8 cellular contexts compared by ENCODE assay signal in the genomic region with DNA sequence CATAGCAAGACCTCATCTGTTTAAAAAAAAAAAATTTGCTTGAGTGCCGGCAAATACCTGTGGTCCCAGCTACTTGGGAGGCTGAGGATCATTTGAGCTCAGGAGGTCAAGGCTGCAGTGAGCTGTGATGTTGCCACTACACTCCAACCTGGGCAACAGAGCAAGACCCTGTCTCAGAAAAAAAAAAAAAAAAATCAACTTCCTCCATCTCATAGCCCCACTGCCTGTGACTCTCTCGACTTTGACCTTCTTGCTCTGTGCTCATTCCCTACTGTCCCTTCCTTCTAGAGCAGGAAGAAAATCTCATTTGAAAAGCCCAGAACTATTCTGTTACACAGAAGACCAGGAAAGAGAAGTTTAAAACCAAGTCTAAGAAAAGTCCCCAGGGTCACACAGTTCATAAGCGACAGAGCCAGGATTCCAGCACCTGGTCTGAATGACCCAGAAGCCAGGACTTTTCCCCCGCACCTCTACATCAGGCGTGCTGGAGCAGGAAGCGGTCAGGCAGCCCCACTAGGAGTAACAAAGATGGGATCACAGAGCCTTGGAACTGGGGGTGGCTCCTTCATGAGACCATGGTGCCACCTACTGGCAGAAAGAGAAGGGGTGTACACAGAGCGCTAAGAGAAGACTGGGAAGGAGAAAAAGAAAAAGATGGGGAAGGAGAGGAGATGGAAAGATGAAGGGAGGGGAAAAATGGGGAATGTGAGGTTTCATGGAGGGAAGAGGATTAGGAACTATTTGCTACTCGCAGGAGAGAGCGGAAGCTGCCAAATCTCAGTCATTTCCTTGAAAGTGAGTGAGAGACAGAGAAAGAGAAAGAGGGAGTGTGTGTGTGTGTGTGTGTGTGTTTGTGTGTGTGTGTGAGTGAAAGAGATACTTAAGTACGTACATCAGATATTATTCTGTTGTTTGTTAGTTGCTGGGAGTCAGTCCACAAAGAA. TPM values are rescaled to one million over a fixed set of nuclear protein-coding genes. Genes with fewer than 3 reads are reported as not detected.
DNase-seq lines count a peak whose midpoint lies in the region; TF ChIP-seq lines count a peak whose summit lies in the region.

No MANE protein-coding gene starts in this region.

- H3K9ac ChIP-seq in fibroblast of lung (ENCODE audit: insufficient read depth, low read length): no peak overlapping the region

- H3K36me3 ChIP-seq in PC-9 (ENCODE audit: low read depth): peaks cover 6% of the 10 kb centered on the region
- H3K36me3 ChIP-seq in fibroblast of lung (ENCODE audit: control insufficient read depth, insufficient read depth, low read length): no peaks in the 10 kb centered on the region
- H3K36me3 ChIP-seq in testis (ENCODE audit: low read depth, missing control alignments): no peaks in the 10 kb centered on the region

- no peak overlapping the region for H3K4me3 Mint-ChIP-seq in neural crest cell

- H3K79me2 ChIP-seq in PC-9 (ENCODE audit: low read depth) (peaks cover 33% of the 10 kb centered on the region), fibroblast of lung (ENCODE audit: control insufficient read depth, insufficient read depth, low read length) (no peaks in the 10 kb centered on the region)

- H3K4me2 ChIP-seq in PC-9 (peak overlapping the region; percentile 97), fibroblast of lung (ENCODE audit: extremely low read depth, insufficient read depth, low read length) (no peak overlapping the region)

- no peak overlapping the region for H3K27ac Mint-ChIP-seq in neural crest cell (ENCODE audit: unreplicated experiment)

- H3K36me3 Mint-ChIP-seq in neural crest cell (ENCODE audit: low read depth): no peaks in the 10 kb centered on the region

- no peaks in the 10 kb centered on the region for H3K9me3 Mint-ChIP-seq in neural crest cell

- CTCF ChIA-PET in PC-9 (lab: Charles Lee): interaction anchor here (0.6 to 1.0 kb wide), 4 partner anchors 65 to 296 kb away, joined by 3 to 7 read pairs (median 4); no protein-coding TSS in a partner anchor

- 25 to 43% methylated on average over 10 of the region's 10 CpGs for WGBS in testis, 2 donors

- no peaks in the 10 kb centered on the region for H3K9me2 ChIP-seq in PC-9 (ENCODE audit: insufficient read depth)

- intact Hi-C loops in PC-9 (cut with micrococcal nuclease; ENCODE audit: unreplicated experiment) (loop anchor here (1.0 to 10.0 kb wide), 11 partner anchors 44 to 1165 kb away; a partner anchor contains a TSS), testis (cut with DNase I; ENCODE audit: low total_unique reads) (loop anchor here (2.0 kb wide), 1 partner anchor 143 kb away; no protein-coding TSS in a partner anchor)

- DNase-seq in SIG-M5 treated with dmso at 0.1 percent for 504 hours (lab: John Stamatoyannopoulos, UW; ENCODE audit: unreplicated experiment) (peak; percentile 73), SIG-M5 (lab: John Stamatoyannopoulos, UW) (no peak), LHCN-M2 (ENCODE audit: low read depth) (peak; percentile 89), PC-9 (peak; percentile 74 to 88), fibroblast of lung (ENCODE audit: low read depth in 2 of 2) (peak; percentile 77 to 88), neural crest cell (ENCODE audit: low read depth, low spot score) (peak; percentile 81), testis (peak; percentile 91)
- DNase-seq in activated T-cell treated with anti-CD3 and anti-CD28 coated beads, Interleukin-2, amount 50 U/mL, for 48 hours: peak; percentile 66 to 71

- no peaks in the 10 kb centered on the region for H3K27me3 ChIP-seq in PC-9 (ENCODE audit: insufficient read depth, low read depth)
- H3K27me3 ChIP-seq in fibroblast of lung (ENCODE audit: control insufficient read depth, insufficient read depth, low read length): no peaks in the 10 kb centered on the region
- no peaks in the 10 kb centered on the region for H3K27me3 ChIP-seq in testis

- H3K9me3 ChIP-seq in PC-9 (ENCODE audit: insufficient read depth, low read depth) (no peaks in the 10 kb centered on the region), fibroblast of lung (ENCODE audit: control insufficient read depth, insufficient read depth, low read depth, low read length) (no peaks in the 10 kb centered on the region), testis (no peaks in the 10 kb centered on the region)

- POLR2A ChIA-PET in PC-9 (lab: Charles Lee; ENCODE audit: unreplicated experiment): interaction anchor here (0.6 kb wide), 3 partner anchors 132 to 688 kb away, joined by 4 to 13 read pairs (median 5); no protein-coding TSS in a partner anchor

- H3F3A ChIP-seq in PC-9 (ENCODE audit: insufficient read depth, low read depth): peaks cover 51% of the 10 kb centered on the region

- BruUV-seq in PC-9 (replicated peaks; lab: Mats Ljungman, UMichigan): no TSS peak

- no peaks in the 10 kb centered on the region for H4K20me1 ChIP-seq in PC-9 (ENCODE audit: insufficient read depth)
- no peaks in the 10 kb centered on the region for H4K20me1 ChIP-seq in fibroblast of lung (ENCODE audit: control insufficient read depth, extremely low read depth, insufficient read depth, low read length)

- no peaks in the 10 kb centered on the region for H3K27me3 Mint-ChIP-seq in neural crest cell (ENCODE audit: low read depth)

- peak; percentile 95 for TF ChIP-seq CTCF in PC-9 (conservative IDR thresholded peaks at IDR 0.05)
- TF ChIP-seq CTCF in fibroblast of lung (conservative IDR thresholded peaks at IDR 0.05 in 1 of 2, IDR thresholded peaks at IDR 0.05 in 1 of 2; ENCODE audit: low read depth in 1 of 2, low read length in 2 of 2): peak; percentile 87 to 97
- peak; percentile 95 for TF ChIP-seq CTCF in neural crest cell (conservative IDR thresholded peaks at IDR 0.05)
- TF ChIP-seq CTCF in testis (IDR thresholded peaks at IDR 0.05): peak; percentile 75 to 86 (median 82)

- no peak for TF ChIP-seq POLR2A in testis (IDR thresholded peaks at IDR 0.05)

- peaks cover 65% of the 10 kb centered on the region for H3K4me1 ChIP-seq in PC-9 (replicated peaks; ENCODE audit: insufficient read depth)
- peaks cover 11% of the 10 kb centered on the region for H3K4me1 ChIP-seq in fibroblast of lung (ENCODE audit: control insufficient read depth, extremely low read depth, insufficient read depth, low read length)
- peaks cover 17% of the 10 kb centered on the region for H3K4me1 ChIP-seq in testis

- no peak overlapping the region; the same call in 1 of the 2 replicates for H2AFZ ChIP-seq in PC-9
- H2AFZ ChIP-seq in fibroblast of lung (ENCODE audit: low read length): peak overlapping the region; percentile 18

- H3K27ac ChIP-seq in PC-9 (peak overlapping the region; percentile 91), fibroblast of lung (ENCODE audit: insufficient read depth, low read length) (no peak overlapping the region), testis (no peak overlapping the region)

- H3K4me3 ChIP-seq in PC-9 (peak overlapping the region; percentile 83; the same call in 1 of the 2 replicates), fibroblast of lung (replicated peaks in 1 of 4; ENCODE audit: control extremely low read depth in 1 of 4, insufficient read depth in 1 of 4, low read depth in 3 of 4, low read length in 4 of 4) (no peak overlapping the region), testis (no peak overlapping the region)

- H3K4me1 Mint-ChIP-seq in neural crest cell: peaks cover 8% of the 10 kb centered on the region

RNA-seq across cellular contexts. Expression of a gene that starts 3.1 kb away (rescaled TPM):
- not detected in 2 replicates for total RNA-seq in LHCN-M2 (2014; rRNA removed)
- not detected for polyA plus RNA-seq in LHCN-M2 (2012)
- not detected in 2 replicates for total RNA-seq in PC-9 (2021)
- total RNA-seq in fibroblast of lung: not detected in 2 replicates
- not detected in 2 replicates for polyA plus RNA-seq in fibroblast of lung
- polyA plus RNA-seq in fibroblast of lung (2012): not detected in 2 replicates
- polyA minus RNA-seq in fibroblast of lung (ENCODE audit: low replicate concordance): not detected in 2 replicates
- not detected in 2 replicates for total RNA-seq in neural crest cell
- 10 to 100 TPM; 35.0 to 69.1 TPM for total RNA-seq in testis
- 123 TPM for polyA plus RNA-seq in testis (ENCODE audit: insufficient read depth, low read depth, low replicate concordance)

RNA-seq across cellular contexts. Expression of a gene that starts 4.5 kb away (rescaled TPM):
- 2.6 and 2.7 TPM in 2 replicates for total RNA-seq in LHCN-M2 (2014; rRNA removed)
- 4.3 TPM for polyA plus RNA-seq in LHCN-M2 (2012)
- total RNA-seq in PC-9 (2021): 134 and 139 TPM in 2 replicates
- 0.17 and 0.26 TPM in 2 replicates for total RNA-seq in fibroblast of lung
- polyA plus RNA-seq in fibroblast of lung: 0.91 and 0.94 TPM in 2 replicates
- polyA plus RNA-seq in fibroblast of lung (2012): 0.09 and 0.24 TPM in 2 replicates
- polyA minus RNA-seq in fibroblast of lung (ENCODE audit: low replicate concordance): not detected in 2 replicates
- total RNA-seq in neural crest cell: not detected in 2 replicates
- total RNA-seq in testis: 10 to 100 TPM; 14.6 to 34.7 TPM
- 55.0 TPM for polyA plus RNA-seq in testis (ENCODE audit: insufficient read depth, low read depth, low replicate concordance)

RNA-seq across cellular contexts. Expression of a gene that starts 18.8 kb away (rescaled TPM):
- total RNA-seq in LHCN-M2 (2014; rRNA removed): 136 and 149 TPM in 2 replicates
- polyA plus RNA-seq in LHCN-M2 (2012): 113 TPM
- 82.6 and 97.4 TPM in 2 replicates for total RNA-seq in PC-9 (2021)
- total RNA-seq in fibroblast of lung: 36.7 and 51.7 TPM in 2 replicates
- 42.2 and 47.6 TPM in 2 replicates for polyA plus RNA-seq in fibroblast of lung
- polyA plus RNA-seq in fibroblast of lung (2012): 48.7 and 60.2 TPM in 2 replicates
- 62.4 and 93.8 TPM in 2 replicates for polyA minus RNA-seq in fibroblast of lung (ENCODE audit: low replicate concordance)
- total RNA-seq in neural crest cell: 80.4 and 86.7 TPM in 2 replicates
- total RNA-seq in testis: 100 to 1,000 TPM; 112 to 133 TPM
- polyA plus RNA-seq in testis (ENCODE audit: insufficient read depth, low read depth, low replicate concordance): 84.9 TPM

RNA-seq across cellular contexts. Expression of a gene that starts 23.7 kb away (rescaled TPM):
- total RNA-seq in LHCN-M2 (2014; rRNA removed) (1.3 and 2.4 TPM in 2 replicates), PC-9 (2021) (0.57 TPM in 1 of 2 replicates, not detected in the other), fibroblast of lung (3.1 and 5.4 TPM in 2 replicates), neural crest cell (6.0 and 6.2 TPM in 2 replicates), testis (10 to 100 TPM in 1 of 2 donors, 1 to 10 TPM in 1; 7.1 to 15.6 TPM)
- 0.62 TPM for polyA plus RNA-seq in LHCN-M2 (2012)
- polyA plus RNA-seq in fibroblast of lung (1.8 and 2.6 TPM in 2 replicates), testis (ENCODE audit: insufficient read depth, low read depth, low replicate concordance) (22.3 TPM)
- polyA plus RNA-seq in fibroblast of lung (2012): 1.0 and 2.1 TPM in 2 replicates
- polyA minus RNA-seq in fibroblast of lung (ENCODE audit: low replicate concordance): 2.1 and 2.2 TPM in 2 replicates

RNA-seq across cellular contexts. Expression of a gene that starts 47.0 kb away (rescaled TPM):
- total RNA-seq in LHCN-M2 (2014; rRNA removed): 13.4 and 19.2 TPM in 2 replicates
- 8.0 TPM for polyA plus RNA-seq in LHCN-M2 (2012)
- total RNA-seq in PC-9 (2021): 19.6 and 44.2 TPM in 2 replicates
- 1.8 and 3.3 TPM in 2 replicates for total RNA-seq in fibroblast of lung
- polyA plus RNA-seq in fibroblast of lung: 4.1 and 5.4 TPM in 2 replicates
- polyA plus RNA-seq in fibroblast of lung (2012): 4.7 and 5.4 TPM in 2 replicates
- polyA minus RNA-seq in fibroblast of lung (ENCODE audit: low replicate concordance): 4.1 and 9.1 TPM in 2 replicates
- 85.3 and 92.2 TPM in 2 replicates for total RNA-seq in neural crest cell
- total RNA-seq in testis: 10 to 100 TPM; 40.8 to 46.1 TPM
- 56.8 TPM for polyA plus RNA-seq in testis (ENCODE audit: insufficient read depth, low read depth, low replicate concordance)

Comparison
In these comparisons a context has a peak if more than half of its experiments do, and no peak if none do; other contexts are left out.
1. RNA of a gene that starts 3.1 kb away (total RNA-seq): 35.0 to 69.1 TPM in testis; not detected in LHCN-M2, not detected in PC-9, not detected in fibroblast of lung and not detected in neural crest cell; every median in the first group is over 10 times any median in the second.
2. Peak in every context shown above with its lines, with median percentiles within 50 percentile points of each other: CTCF ChIP-seq.